ENCODE assay signal across 13 cellular contexts in the genomic region with DNA sequence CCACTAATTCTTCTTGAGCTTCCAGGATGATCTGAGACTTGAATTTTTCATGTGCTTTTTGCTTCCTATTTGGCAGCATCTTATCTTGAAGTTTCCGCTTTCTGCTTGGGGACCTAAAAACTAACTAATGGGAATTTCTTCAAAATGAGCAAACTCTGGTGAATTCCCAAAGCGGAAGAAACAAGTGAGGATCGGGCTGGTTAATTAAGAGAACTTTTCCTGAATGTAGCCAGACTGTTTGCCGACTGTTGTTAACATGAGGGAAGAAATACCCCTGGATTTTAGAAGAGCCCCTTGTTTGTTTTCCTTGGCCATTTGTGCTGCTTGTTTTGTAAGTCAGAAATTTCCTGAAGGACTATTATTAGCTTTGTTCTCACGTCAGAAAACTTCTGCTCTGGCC. TPM values are rescaled to one million over a fixed set of nuclear protein-coding genes. Genes with fewer than 3 reads are reported as not detected.
"Had no signal": no experiment of that assay in that cellular context is flagged by ENCODE, and none has a peak within 500 bp of the region (broad histone marks: within the 10 kb centered on the region; RNA-seq: fewer than 3 reads in every experiment).

No MANE protein-coding gene starts in this region.

- ATAC-seq: activated CD8-positive, alpha-beta T cell treated with anti-CD3 and anti-CD28 coated beads, Interleukin-2, amount 10 ng/mL, durations not matched to agents 7 days and 5 days; stimulated activated naive B cell treated with anti-CD40 and anti-IgM and Interleukin-4, amounts not matched to agents 10 μg/mL and 1 μg/mL and 100 μg/mL, for 72 hours; upper lobe of right lung had no signal

- H3K36me3 ChIP-seq: upper lobe of right lung, WERI-Rb-1 had no signal

- H3K9ac ChIP-seq: SK-N-SH had no signal

- H3K27me3 ChIP-seq: foreskin keratinocyte, upper lobe of right lung had no signal

- H3K9me3 ChIP-seq: SK-N-SH, upper lobe of right lung had no signal

- H3K27ac ChIP-seq: foreskin keratinocyte, upper lobe of right lung, WERI-Rb-1 had no signal

- H3K4me2 ChIP-seq: SK-N-SH had no signal

- H3K4me3 ChIP-seq: upper lobe of right lung had no signal

- DNase-seq: activated CD4-positive, alpha-beta T cell treated with anti-CD3 and anti-CD28 coated beads for 48 hours; activated CD8-positive, alpha-beta memory T cell treated with anti-CD3 and anti-CD28 coated beads, Interleukin-2, amount 50 U/mL, for 48 hours; activated CD8-positive, alpha-beta T cell treated with anti-CD3 and anti-CD28 coated beads, Interleukin-2, amount 10 ng/mL, durations not matched to agents 7 days and 5 days; activated naive CD8-positive, alpha-beta T cell treated with anti-CD3 and anti-CD28 coated beads, Interleukin-2, amount 10 ng/mL, durations not matched to agents 7 days and 5 days; nephron progenitor cell; SK-N-SH; stimulated activated CD4-positive, alpha-beta T cell treated with anti-CD3 and anti-CD28 coated beads, Interleukin-1b, Interleukin-23, amount 100 ng/mL, for 48 hours; stimulated activated naive B cell treated with anti-CD40 and anti-IgM and Interleukin-4, amounts not matched to agents 10 μg/mL and 1 μg/mL and 100 μg/mL, for 72 hours; T-helper 1 cell; upper lobe of right lung; WERI-Rb-1 had no signal

- H3K4me1 ChIP-seq: foreskin keratinocyte had no signal

RNA-seq across cellular contexts. Expression of a gene that starts 6.1 kb away (rescaled TPM):
- total RNA-seq: activated CD8-positive, alpha-beta T cell treated with anti-CD3 and anti-CD28 coated beads, Interleukin-2, amount 10 ng/mL, durations not matched to agents 7 days and 5 days; activated naive CD8-positive, alpha-beta T cell treated with anti-CD3 and anti-CD28 coated beads, Interleukin-2, amount 10 ng/mL, durations not matched to agents 7 days and 5 days; foreskin keratinocyte; renal cortical epithelial cell had no signal
- polyA plus RNA-seq: foreskin keratinocyte had no signal

RNA-seq across cellular contexts. Expression of a gene that starts 28.6 kb away (rescaled TPM):
- total RNA-seq: foreskin keratinocyte had no signal
- polyA plus RNA-seq: foreskin keratinocyte had no signal
